In genomic region chr7:155738652-155739537, GRCh38 we compare ENCODE assay signal across 8 cellular contexts.
DNase-seq lines count a peak whose midpoint lies in the region; ATAC-seq and TF ChIP-seq lines count a peak whose summit lies in the region.

No MANE protein-coding gene starts in this region.

- TF ChIP-seq CTCF in KMS-11 (conservative IDR thresholded peaks at IDR 0.05; ENCODE audit: low read depth, low read length): peak; percentile 70

- H3K4me2 ChIP-seq in KMS-11: no peak overlapping the region

- intact Hi-C loops in left ventricle myocardium superior (cut with micrococcal nuclease): loop anchor here (5.0 kb wide), 1 partner anchor 142 kb away; no protein-coding TSS in a partner anchor

- peak overlapping the region in 1 of 3 donors; percentile 61 for H3K4me3 Mint-ChIP-seq in T-cell

- H4K20me1 ChIP-seq in KMS-11 (ENCODE audit: insufficient read depth): peaks cover 4% of the 10 kb centered on the region; the same call in 1 of the 2 replicates

- CTCF ChIA-PET in T-cell (lab: Charles Lee): interaction anchor here (0.6 to 2.4 kb wide), 6 partner anchors 34 to 1610 kb away, joined by 3 to 13 read pairs (median 4); no protein-coding TSS in a partner anchor

- no peaks in the 10 kb centered on the region for H3K27me3 ChIP-seq in KMS-11 (ENCODE audit: insufficient read depth, low read depth)

- H3K27ac Mint-ChIP-seq in T-cell: peak overlapping the region; percentile 65 to 77

- no peaks in the 10 kb centered on the region for H3K9me3 Mint-ChIP-seq in T-cell

- H3K4me1 ChIP-seq in KMS-11 (ENCODE audit: low read depth, poor library complexity, severe bottlenecking): peaks cover 53% of the 10 kb centered on the region

- H3K4me3 ChIP-seq in KMS-11 (IDR thresholded peaks at IDR 0.05; ENCODE audit: insufficient read depth, low read depth, low read length) (no peak overlapping the region), skeletal muscle cell (ENCODE audit: low read depth, low read length) (no peak overlapping the region)

- H3K36me3 ChIP-seq in KMS-11 (ENCODE audit: insufficient read depth): peaks cover 12% of the 10 kb centered on the region; the same call in 1 of the 2 replicates

- POLR2A ChIA-PET in T-cell (lab: Charles Lee): interaction anchor here in 1 of 2 donors (0.6 kb wide), 1 partner anchor 46 kb away, joined by 7 read pairs; no protein-coding TSS in a partner anchor

- no peak overlapping the region; the same call in 1 of the 2 replicates for H3K27ac ChIP-seq in KMS-11

- H3K36me3 Mint-ChIP-seq in T-cell: peaks cover 47% of the 10 kb centered on the region

- DNase-seq in AG20443 (ENCODE audit: low spot score): peak; percentile 67
- peak; percentile 27 to 74 (median 60) for DNase-seq in T-cell
- DNase-seq in amniotic stem cell (lab: John Stamatoyannopoulos, UW): peak; percentile 19
- DNase-seq in left ventricle myocardium superior: peak; percentile 83
- peak; percentile 33 for DNase-seq in skeletal muscle cell (ENCODE audit: low read depth)
- DNase-seq in ureter (ENCODE audit: low spot score): no peak

- H3K79me2 ChIP-seq in KMS-11 (ENCODE audit: insufficient read depth, low read depth): peaks cover 21% of the 10 kb centered on the region

- H3K27me3 Mint-ChIP-seq in T-cell: no peaks in the 10 kb centered on the region

- no peak overlapping the region for H2AFZ ChIP-seq in KMS-11 (ENCODE audit: low read depth)

- H3K4me1 Mint-ChIP-seq in T-cell: peaks cover 37 to 52% (median 48%) of the 10 kb centered on the region in 3 donors

- ATAC-seq in GM18909 (IDR thresholded peaks at IDR 0.05; ENCODE audit: poor library complexity, unreplicated experiment): peak; percentile 66
- ATAC-seq in T-cell (replicated peaks in 1 of 4): peak; percentile 75 to 98 (median 86)
- ATAC-seq in left ventricle myocardium superior: peak; percentile 81

- H3K9ac ChIP-seq in KMS-11: no peak overlapping the region
